Comparison of ENCODE assay signal across 11 cellular contexts in the genomic region with DNA sequence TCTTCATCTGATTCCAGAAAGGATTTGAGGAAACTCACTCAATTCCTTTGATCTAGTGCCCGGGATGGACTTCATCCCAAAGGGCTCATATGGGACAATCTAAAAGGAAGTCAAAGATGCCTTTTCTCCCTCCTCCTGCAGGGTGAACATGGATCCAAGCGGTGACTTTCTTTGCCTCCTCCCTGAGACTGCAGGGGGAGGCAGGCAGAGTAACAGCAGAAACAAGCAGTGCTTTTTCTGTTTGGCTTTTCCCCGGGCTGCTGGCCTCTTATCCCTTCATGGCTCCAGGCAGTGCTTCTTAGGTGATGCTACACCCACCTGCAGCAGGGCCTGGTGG. TPM values are rescaled to one million over a fixed set of nuclear protein-coding genes. Genes with fewer than 3 reads are reported as not detected.
A peak's percentile ranks its signal among the peaks of the same experiment; 100 is the strongest.
DNase-seq lines count a peak whose midpoint lies in the region; ATAC-seq and TF ChIP-seq lines count a peak whose summit lies in the region.
"Had no signal": no experiment of that assay in that cellular context is flagged by ENCODE, and none has a peak within 500 bp of the region (broad histone marks: within the 10 kb centered on the region; RNA-seq: fewer than 3 reads in every experiment).

No MANE protein-coding gene starts in this region.

- H3K4me1 Mint-ChIP-seq in neural crest cell, result peaks cover 7% of the 10 kb centered on the region

- TF ChIP-seq CTCF in cardiac fibroblast (IDR thresholded peaks at IDR 0.05; ENCODE audit: low read depth, low read length) (peak; percentile 10), neural crest cell (conservative IDR thresholded peaks at IDR 0.05) (peak; percentile 37)

- no peak overlapping the region for H3K4me3 ChIP-seq in cardiac fibroblast (replicated peaks in 1 of 2; ENCODE audit: low read depth in 2 of 2, low read length in 2 of 2)
- H3K4me3 ChIP-seq: coronary artery had no signal

- H3K27ac Mint-ChIP-seq in neural crest cell (ENCODE audit: unreplicated experiment), result no peak overlapping the region
- H3K27ac Mint-ChIP-seq: activated CD4-positive, alpha-beta T cell treated with anti-CD3 and anti-CD28 coated beads for 36 hours had no signal

- H3K36me3 Mint-ChIP-seq in neural crest cell (ENCODE audit: low read depth), result no peaks in the 10 kb centered on the region

- H3K9me3 Mint-ChIP-seq in neural crest cell, result no peaks in the 10 kb centered on the region

- ATAC-seq in HG03039 (IDR thresholded peaks at IDR 0.05; ENCODE audit: unreplicated experiment) (no peak), HG03521 (IDR thresholded peaks at IDR 0.05; ENCODE audit: unreplicated experiment) (no peak), HG03565 (IDR thresholded peaks at IDR 0.05; ENCODE audit: unreplicated experiment) (no peak)

- no peak overlapping the region for H3K4me3 Mint-ChIP-seq in neural crest cell
- H3K4me3 Mint-ChIP-seq: activated CD4-positive, alpha-beta T cell treated with anti-CD3 and anti-CD28 coated beads for 36 hours had no signal

- DNase-seq in ELF-1 (ENCODE audit: low read depth, low spot score) (peak; percentile 55), HuH-7.5 (ENCODE audit: low spot score) (peak; percentile 37), cardiac fibroblast (ENCODE audit: low read depth in 2 of 2) (no peak), neural crest cell (ENCODE audit: low read depth, low spot score) (no peak)
- DNase-seq: HCEC 1CT, NCI-H1436 treated with DMSO at 0.1 percent for 48 hours had no signal

- H3K27me3 Mint-ChIP-seq in neural crest cell (ENCODE audit: low read depth), result no peaks in the 10 kb centered on the region

RNA-seq across cellular contexts. Expression of a gene that starts 10.0 kb away (rescaled TPM):
- total RNA-seq in neural crest cell, result 17.8 and 18.3 TPM in 2 replicates

Comparison
In these comparisons a context has a peak if more than half of its experiments do, and no peak if none do; other contexts are left out.
1. DNase-seq: peak in ELF-1 (single experiment) and HuH-7.5 (single experiment); none in cardiac fibroblast (0 of 2) and neural crest cell (single experiment).